In the genomic region with DNA sequence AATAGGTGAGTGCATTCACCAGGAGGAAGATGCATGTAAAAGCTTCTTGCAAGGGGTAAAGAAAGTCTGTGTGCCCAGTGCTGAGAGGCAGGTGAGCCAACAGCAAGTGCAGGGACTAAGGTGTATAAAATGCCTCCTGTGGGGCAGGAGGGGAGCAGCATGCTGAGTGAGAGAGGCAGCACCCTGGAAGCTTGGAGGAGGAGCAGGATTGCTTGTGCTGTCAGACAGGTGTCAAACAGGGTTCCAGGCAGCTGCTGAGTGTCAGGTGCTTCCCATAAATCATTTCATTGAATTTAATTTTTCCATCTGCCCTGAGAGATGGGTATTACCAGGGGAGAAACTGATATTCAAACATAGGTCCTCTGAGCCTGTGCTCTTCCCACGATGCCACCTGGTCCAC, we compare ENCODE assay signal across 40 cellular contexts. TPM values are rescaled to one million over a fixed set of nuclear protein-coding genes. Genes with fewer than 3 reads are reported as not detected.
DNase-seq lines count a peak whose midpoint lies in the region; ATAC-seq and TF ChIP-seq lines count a peak whose summit lies in the region.
"Had no signal": no experiment of that assay in that cellular context is flagged by ENCODE, and none has a peak within 500 bp of the region (broad histone marks: within the 10 kb centered on the region; RNA-seq: fewer than 3 reads in every experiment).

No MANE protein-coding gene starts in this region.

- H3K4me2 ChIP-seq in HCT116 (ENCODE audit: low read length), result no peak overlapping the region

- TF ChIP-seq RAD21 in HCT116 (IDR thresholded peaks at IDR 0.05; ENCODE audit: low read depth), result no peak

- peaks cover 21% of the 10 kb centered on the region for H3K9me3 Mint-ChIP-seq in WTC11
- H3K9me3 Mint-ChIP-seq: activated naive CD4-positive, alpha-beta T cell treated with anti-CD3 and anti-CD28 coated beads, Interleukin-2, amount 10 ng/mL, durations not matched to agents 7 days and 5 days; activated T-helper 17 cell treated with anti-CD3 and anti-CD28 coated beads, Interleukin-2, amount 50 U/mL, for 72 hours; CD8-positive, alpha-beta T cell; stimulated activated naive CD8-positive, alpha-beta T cell treated with anti-CD3 and anti-CD28 coated beads, Interleukin-15, Interleukin-2, amounts not matched to agents 100 ng/mL and 50 ng/mL, for 24 hours had no signal

- H3K4me1 ChIP-seq in HCT116 (ENCODE audit: control insufficient read depth in 1 of 2, insufficient read depth in 2 of 2, low read length in 2 of 2), result peaks cover 0 to 2% of the 10 kb centered on the region in 2 experiments; a peak in 1 of 4 replicates
- H3K4me1 ChIP-seq: BE2C, esophagus squamous epithelium, heart left ventricle, left ventricle myocardium inferior, right lobe of liver, spleen, testis had no signal

- RAD21 ChIA-PET in HCT116 (lab: Charles Lee; ENCODE audit: low non-redundant PET in 1 of 2, low total read pairs in 2 of 2, uncharacterized antibody in 2 of 2, unreplicated experiment in 2 of 2), result no interaction called here

- H3K36me3 Mint-ChIP-seq in WTC11, result peaks cover 15% of the 10 kb centered on the region; the same call in 1 of the 2 replicates
- H3K36me3 Mint-ChIP-seq: activated naive CD4-positive, alpha-beta T cell treated with anti-CD3 and anti-CD28 coated beads, Interleukin-2, amount 10 ng/mL, durations not matched to agents 7 days and 5 days; brain; CD8-positive, alpha-beta T cell; naive B cell had no signal

- DNase-seq in HCT116 (ENCODE audit: low read depth, low spot score), result no peak
- DNase-seq in NCI-H187 (lab: John Stamatoyannopoulos, UW), result peak; percentile 50 to 64
- DNase-seq in NCI-H345 (lab: John Stamatoyannopoulos, UW), result peak; percentile 85
- peak; percentile 40 for DNase-seq in myocyte (ENCODE audit: low read depth)
- DNase-seq in dermis blood vessel endothelial cell, result no peak
- no peak for DNase-seq in WTC11 (ENCODE audit: low spot score)
- no peak for DNase-seq in left ventricle myocardium superior
- DNase-seq: activated CD4-positive, alpha-beta T cell treated with anti-CD3 and anti-CD28 coated beads for 36 hours; activated CD8-positive, alpha-beta T cell treated with anti-CD3 and anti-CD28 coated beads, Interleukin-2, amount 10 ng/mL, durations not matched to agents 7 days and 5 days; activated naive CD4-positive, alpha-beta T cell treated with anti-CD3 and anti-CD28 coated beads, Interleukin-2, amount 10 ng/mL, durations not matched to agents 7 days and 5 days; BE2C; CD8-positive, alpha-beta T cell; DMS 273 treated with DMSO at 0.1 percent for 48 hours; esophagus squamous epithelium; foreskin melanocyte; H7; heart left ventricle; KG1; left ventricle myocardium inferior; naive B cell; NCI-H1694; NCI-H446 treated with DMSO at 0.1 percent for 48 hours; NK-92 treated with Interleukin-12 subunit alpha and Interleukin-12 subunit beta, amount 100 ng/mL, for 24 hours; PC-3; spleen; stimulated activated CD4-positive, alpha-beta T cell treated with anti-CD3 and anti-CD28 coated beads, Interleukin-2, amount 100 ng/mL, for 24 hours; stimulated activated CD8-positive, alpha-beta memory T cell treated with anti-CD3 and anti-CD28 coated beads, Interleukin-4, amount 100 ng/mL, for 48 hours; T-helper 9 cell; testis had no signal

- no peak overlapping the region for H3K27ac ChIP-seq in HCT116 (ENCODE audit: low read depth, low read length)
- H3K27ac ChIP-seq: esophagus squamous epithelium, heart left ventricle, HL-60, left ventricle myocardium inferior, neutrophil, right lobe of liver, spleen, testis had no signal

- no peak overlapping the region for H3K27ac Mint-ChIP-seq in WTC11
- H3K27ac Mint-ChIP-seq: activated CD4-positive, alpha-beta T cell treated with anti-CD3 and anti-CD28 coated beads for 36 hours; activated CD8-positive, alpha-beta T cell treated with anti-CD3 and anti-CD28 coated beads, Interleukin-2, amount 10 ng/mL, durations not matched to agents 7 days and 5 days; activated naive CD4-positive, alpha-beta T cell treated with anti-CD3 and anti-CD28 coated beads, Interleukin-2, amount 10 ng/mL, durations not matched to agents 7 days and 5 days; activated T-helper 17 cell treated with anti-CD3 and anti-CD28 coated beads, Interleukin-2, amount 50 U/mL, for 72 hours; brain; CD8-positive, alpha-beta T cell; naive B cell; stimulated activated naive CD8-positive, alpha-beta T cell treated with anti-CD3 and anti-CD28 coated beads, Interleukin-15, Interleukin-2, amounts not matched to agents 100 ng/mL and 50 ng/mL, for 24 hours had no signal

- peaks cover 26% of the 10 kb centered on the region for H3K27me3 Mint-ChIP-seq in WTC11 (ENCODE audit: low read depth)

- H3K36me3 ChIP-seq in HCT116 (ENCODE audit: control insufficient read depth in 1 of 2, insufficient read depth in 2 of 2, low read length in 2 of 2), result no peaks in the 10 kb centered on the region
- H3K36me3 ChIP-seq: BE2C, esophagus squamous epithelium, heart left ventricle, left ventricle myocardium inferior, neutrophil, right lobe of liver, spleen had no signal

- CTCF ChIA-PET in HCT116 (lab: Charles Lee) (interaction anchor here (1.3 kb wide), 1 partner anchor 9 kb away, joined by 8 read pairs; no protein-coding TSS in a partner anchor), WTC11 (lab: Charles Lee) (interaction anchor here (2.8 to 10.9 kb wide), 4 partner anchors 9 to 67 kb away, joined by 6 to 632 read pairs (median 32); no protein-coding TSS in a partner anchor)

- peaks cover 12% of the 10 kb centered on the region; the same call in 1 of the 2 replicates for H3K27me3 ChIP-seq in HCT116 (ENCODE audit: insufficient read depth, low read length)
- H3K27me3 ChIP-seq: BE2C, right lobe of liver, testis had no signal

- no peaks in the 10 kb centered on the region for H3K9me3 ChIP-seq in HCT116 (ENCODE audit: control insufficient read depth in 1 of 2, insufficient read depth in 1 of 2, low read depth in 1 of 2, low read length in 2 of 2)
- H3K9me3 ChIP-seq: BE2C, esophagus squamous epithelium, heart left ventricle, left ventricle myocardium inferior, neutrophil, right lobe of liver, spleen, testis had no signal

- H4K20me1 ChIP-seq in HCT116 (ENCODE audit: insufficient read depth), result no peaks in the 10 kb centered on the region

- H3K4me1 Mint-ChIP-seq in WTC11, result peaks cover 18% of the 10 kb centered on the region
- H3K4me1 Mint-ChIP-seq: activated CD4-positive, alpha-beta T cell treated with anti-CD3 and anti-CD28 coated beads for 36 hours; activated naive CD4-positive, alpha-beta T cell treated with anti-CD3 and anti-CD28 coated beads, Interleukin-2, amount 10 ng/mL, durations not matched to agents 7 days and 5 days; activated T-helper 17 cell treated with anti-CD3 and anti-CD28 coated beads, Interleukin-2, amount 50 U/mL, for 72 hours; brain; naive B cell had no signal

- no TSS peak for BruUV-seq in HCT116 (replicated peaks; lab: Mats Ljungman, UMichigan)

- POLR2A ChIA-PET in HCT116 (lab: Charles Lee) (interaction anchor here (0.6 kb wide), 1 partner anchor 64 kb away, joined by 3 read pairs; no protein-coding TSS in a partner anchor), WTC11 (lab: Charles Lee) (no interaction called here)

- H3K4me3 ChIP-seq in HCT116 (replicated peaks in 1 of 2; ENCODE audit: low read depth in 1 of 2, low read length in 2 of 2), result no peak overlapping the region
- H3K4me3 ChIP-seq: esophagus squamous epithelium, heart left ventricle, left ventricle myocardium inferior, right lobe of liver, spleen, testis had no signal

- TF ChIP-seq CTCF in HCT116 (IDR thresholded peaks at IDR 0.05 in 2 of 3, conservative IDR thresholded peaks at IDR 0.05 in 1 of 3; ENCODE audit: borderline replicate concordance in 1 of 3, insufficient read depth in 1 of 3, low read depth in 2 of 3, low read length in 2 of 3) (no peak), WTC11 (IDR thresholded peaks at IDR 0.05) (no peak)

- TF ChIP-seq POLR2A in HCT116 (IDR thresholded peaks at IDR 0.05; ENCODE audit: borderline replicate concordance, extremely low read depth, insufficient read depth, insufficient read length), result no peak

- H3K79me2 ChIP-seq in HCT116 (ENCODE audit: insufficient read depth, low read length), result no peaks in the 10 kb centered on the region

- no peak overlapping the region for H3K4me3 Mint-ChIP-seq in WTC11
- H3K4me3 Mint-ChIP-seq: activated CD4-positive, alpha-beta T cell treated with anti-CD3 and anti-CD28 coated beads for 36 hours; activated CD8-positive, alpha-beta T cell treated with anti-CD3 and anti-CD28 coated beads, Interleukin-2, amount 10 ng/mL, durations not matched to agents 7 days and 5 days; activated naive CD4-positive, alpha-beta T cell treated with anti-CD3 and anti-CD28 coated beads, Interleukin-2, amount 10 ng/mL, durations not matched to agents 7 days and 5 days; activated T-helper 17 cell treated with anti-CD3 and anti-CD28 coated beads, Interleukin-2, amount 50 U/mL, for 72 hours; brain; CD8-positive, alpha-beta T cell; naive B cell; stimulated activated naive CD8-positive, alpha-beta T cell treated with anti-CD3 and anti-CD28 coated beads, Interleukin-15, Interleukin-2, amounts not matched to agents 100 ng/mL and 50 ng/mL, for 24 hours had no signal

- peak; percentile 57; the same call in 1 of the 2 replicates for ATAC-seq in HCT116
- no peak for ATAC-seq in WTC11
- ATAC-seq in left ventricle myocardium superior, result no peak
- ATAC-seq: activated CD4-positive, alpha-beta T cell treated with anti-CD3 and anti-CD28 coated beads for 36 hours; activated CD8-positive, alpha-beta T cell treated with anti-CD3 and anti-CD28 coated beads, Interleukin-2, amount 10 ng/mL, durations not matched to agents 7 days and 5 days; activated T-helper 17 cell treated with anti-CD3 and anti-CD28 coated beads, Interleukin-2, amount 50 U/mL, for 72 hours; CD8-positive, alpha-beta T cell; heart left ventricle; PC-3; right lobe of liver; Right ventricle myocardium inferior had no signal

- intact Hi-C loops in HCT116 (cut with micrococcal nuclease) (no loop called here), left ventricle myocardium superior (cut with micrococcal nuclease) (no loop called here)

- H2AFZ ChIP-seq in HCT116 (ENCODE audit: low read depth, low read length, poor library complexity, severe bottlenecking), result no peak overlapping the region

- H3K9ac ChIP-seq in HCT116 (ENCODE audit: low read length), result no peak overlapping the region

- no peaks in the 10 kb centered on the region for H3K9me2 ChIP-seq in HCT116 (ENCODE audit: insufficient read depth)

RNA-seq across cellular contexts. Expression of a gene that starts 13.9 kb away (rescaled TPM):
- total RNA-seq in HCT116 (2021; ENCODE audit: unreplicated experiment) (not detected), myocyte (not detected in 2 replicates), dermis blood vessel endothelial cell (not detected in 2 replicates), WTC11 (2021) (0.30 to 0.42 TPM (median 0.37 TPM) in 3 replicates), left ventricle myocardium superior (not detected)
- not detected in 2 replicates for polyA plus RNA-seq in HCT116 (2012)
- polyA plus RNA-seq in myocyte (2012), result 0.01 TPM
- total RNA-seq: activated CD4-positive, alpha-beta T cell treated with anti-CD3 and anti-CD28 coated beads for 36 hours; CD8-positive, alpha-beta T cell; dermis microvascular lymphatic vessel endothelial cell; esophagus squamous epithelium; heart left ventricle; left ventricle myocardium inferior; MCF 10A; PC-3; posterior vena cava; right lobe of liver; Right ventricle myocardium inferior had no signal
- polyA plus RNA-seq: heart left ventricle, keratinocyte had no signal

RNA-seq across cellular contexts. Expression of a gene that starts 26.7 kb away (rescaled TPM):
- total RNA-seq in HCT116 (2021; ENCODE audit: unreplicated experiment) (39.6 TPM), myocyte (1.2 and 8.8 TPM in 2 replicates), dermis blood vessel endothelial cell (0.70 TPM in 1 of 2 replicates, not detected in the other), WTC11 (2021) (47.9 to 73.2 TPM (median 49.3 TPM) in 3 replicates), left ventricle myocardium superior (not detected)
- 44.4 and 54.6 TPM in 2 replicates for polyA plus RNA-seq in HCT116 (2012)
- polyA plus RNA-seq in myocyte (2012), result 1.9 TPM
- total RNA-seq: activated CD4-positive, alpha-beta T cell treated with anti-CD3 and anti-CD28 coated beads for 36 hours; activated CD8-positive, alpha-beta T cell treated with anti-CD3 and anti-CD28 coated beads, Interleukin-2, amount 10 ng/mL, durations not matched to agents 7 days and 5 days; activated T-helper 17 cell treated with anti-CD3 and anti-CD28 coated beads, Interleukin-2, amount 50 U/mL, for 72 hours; CD8-positive, alpha-beta T cell; left ventricle myocardium inferior; MCF 10A; Right ventricle myocardium inferior had no signal

RNA-seq across cellular contexts. Expression of a gene that starts 32.2 kb away (rescaled TPM):
- total RNA-seq in HCT116 (2021; ENCODE audit: unreplicated experiment), result 4.4 TPM
- 6.1 and 6.5 TPM in 2 replicates for polyA plus RNA-seq in HCT116 (2012)
- not detected in 2 replicates for total RNA-seq in myocyte
- polyA plus RNA-seq in myocyte (2012), result not detected
- not detected in 2 replicates for total RNA-seq in dermis blood vessel endothelial cell
- 0.41 to 0.74 TPM (median 0.44 TPM) in 3 replicates for total RNA-seq in WTC11 (2021)
- 0.30 TPM for total RNA-seq in left ventricle myocardium superior
- total RNA-seq: activated CD4-positive, alpha-beta T cell treated with anti-CD3 and anti-CD28 coated beads for 36 hours; activated CD8-positive, alpha-beta T cell treated with anti-CD3 and anti-CD28 coated beads, Interleukin-2, amount 10 ng/mL, durations not matched to agents 7 days and 5 days; activated T-helper 17 cell treated with anti-CD3 and anti-CD28 coated beads, Interleukin-2, amount 50 U/mL, for 72 hours; CD8-positive, alpha-beta T cell; left ventricle myocardium inferior; MCF 10A; Right ventricle myocardium inferior had no signal
- polyA plus RNA-seq: heart left ventricle had no signal

Comparison
In these comparisons a context has a peak if more than half of its experiments do, and no peak if none do; other contexts are left out.
1. DNase-seq: peak in NCI-H187 (2 of 2), NCI-H345 (single experiment) and myocyte (single experiment); none in HCT116 (single experiment), dermis blood vessel endothelial cell (single experiment), WTC11 (single experiment) and left ventricle myocardium superior (single experiment).